ENCODE assay signal across 16 cellular contexts in genomic region chr12:20006856-20007255, GRCh38.
"Had no signal": no experiment of that assay in that cellular context is flagged by ENCODE, and none has a peak within 500 bp of the region (broad histone marks: within the 10 kb centered on the region; RNA-seq: fewer than 3 reads in every experiment).

No MANE protein-coding gene starts in this region.

- H3K36me3 Mint-ChIP-seq: naive thymus-derived CD8-positive, alpha-beta T cell had no signal

- H3K4me3 ChIP-seq: body of pancreas, thoracic aorta had no signal

- H3K36me3 ChIP-seq: thoracic aorta had no signal

- H3K9me3 ChIP-seq: body of pancreas, thoracic aorta had no signal

- H3K27ac Mint-ChIP-seq: naive thymus-derived CD8-positive, alpha-beta T cell; stimulated activated naive CD8-positive, alpha-beta T cell treated with anti-CD3 and anti-CD28 coated beads, Interleukin-15, Interleukin-2, amounts not matched to agents 100 ng/mL and 50 ng/mL, for 24 hours; T-helper 1 cell treated with Interleukin-12 subunit alpha and Interleukin-12 subunit beta and Interleukin-4 antibody, amounts not matched to agents 30 μg/mL and 1 μg/mL, for 36 hours had no signal

- H3K27me3 Mint-ChIP-seq: stimulated activated naive CD8-positive, alpha-beta T cell treated with anti-CD3 and anti-CD28 coated beads, Interleukin-15, Interleukin-2, amounts not matched to agents 100 ng/mL and 50 ng/mL, for 24 hours had no signal

- H3K27me3 ChIP-seq: body of pancreas had no signal

- H3K27ac ChIP-seq: body of pancreas, thoracic aorta had no signal

- H3K4me3 Mint-ChIP-seq: naive thymus-derived CD8-positive, alpha-beta T cell; stimulated activated naive CD8-positive, alpha-beta T cell treated with anti-CD3 and anti-CD28 coated beads, Interleukin-15, Interleukin-2, amounts not matched to agents 100 ng/mL and 50 ng/mL, for 24 hours; T-helper 1 cell treated with Interleukin-12 subunit alpha and Interleukin-12 subunit beta and Interleukin-4 antibody, amounts not matched to agents 30 μg/mL and 1 μg/mL, for 36 hours had no signal

- FAIRE-seq: islet of Langerhans, TTC549 had no signal

- H3K4me1 Mint-ChIP-seq: naive thymus-derived CD8-positive, alpha-beta T cell had no signal

- DNase-seq: activated naive CD4-positive, alpha-beta T cell treated with anti-CD3 and anti-CD28 coated beads, Interleukin-2, amount 50 U/mL, for 16 hours; activated T-cell treated with anti-CD3 and anti-CD28 coated beads, Interleukin-2, amount 50 U/mL, for 1 hour; body of pancreas; central memory CD4-positive, alpha-beta T cell; cortex of kidney; effector memory CD4-positive, alpha-beta T cell; mammary epithelial cell; naive thymus-derived CD8-positive, alpha-beta T cell; nucleus accumbens; stimulated activated CD4-positive, alpha-beta T cell treated with anti-CD3 and anti-CD28 coated beads, Interleukin-4, amount 100 ng/mL, for 24 hours had no signal

- ATAC-seq: body of pancreas; naive thymus-derived CD8-positive, alpha-beta T cell; sciatic nerve had no signal
